10 cellular contexts compared by ENCODE assay signal in the genomic region with DNA sequence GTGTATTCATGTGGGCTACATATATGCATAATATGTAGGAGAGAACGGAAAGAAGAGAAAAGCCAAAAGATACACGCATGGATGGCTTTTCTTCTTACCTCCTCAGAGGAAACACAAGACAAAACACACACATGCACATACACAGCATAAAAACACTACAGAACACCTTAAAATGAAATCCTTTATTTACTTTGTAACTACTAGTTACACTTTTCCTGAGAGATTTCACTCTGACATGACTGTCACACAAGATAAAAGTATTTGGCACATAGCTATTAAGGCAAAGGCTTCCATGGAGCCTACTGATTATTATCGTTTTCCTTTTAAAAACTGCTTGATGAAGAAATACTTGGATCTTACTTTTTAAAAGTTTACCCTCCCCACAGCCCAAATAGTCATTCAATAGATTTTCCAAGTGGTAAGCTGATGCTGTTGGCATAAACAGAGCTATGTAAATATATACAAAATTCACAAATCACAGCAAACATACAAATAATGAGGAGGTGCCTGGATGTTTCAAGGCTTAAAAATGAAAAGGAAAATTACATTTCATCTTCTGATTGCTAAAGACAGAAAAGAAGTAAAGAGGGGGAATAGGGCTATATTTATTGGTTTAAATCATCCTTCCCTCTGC. TPM values are rescaled to one million over a fixed set of nuclear protein-coding genes. Genes with fewer than 3 reads are reported as not detected.
DNase-seq lines count a peak whose midpoint lies in the region; ATAC-seq and TF ChIP-seq lines count a peak whose summit lies in the region.
"Had no signal": no experiment of that assay in that cellular context is flagged by ENCODE, and none has a peak within 500 bp of the region (broad histone marks: within the 10 kb centered on the region; RNA-seq: fewer than 3 reads in every experiment).

No MANE protein-coding gene starts in this region.

- peaks cover 65% of the 10 kb centered on the region for H3K4me1 Mint-ChIP-seq in activated T-cell treated with anti-CD3 and anti-CD28 coated beads, Interleukin-2, amount 50 U/mL, for 4 hours (ENCODE audit: low read depth)
- peaks cover 90% of the 10 kb centered on the region for H3K4me1 Mint-ChIP-seq in brain

- H2BK120ac ChIP-seq in mesenchymal stem cell (ENCODE audit: low read depth, low read length), result no peak overlapping the region

- peak overlapping the region; percentile 89 for H3K27ac ChIP-seq in mesenchymal stem cell (ENCODE audit: low read length, poor library complexity, severe bottlenecking)
- peak overlapping the region; percentile 99 to 100 for H3K27ac ChIP-seq in testis

- H3K9ac ChIP-seq in mesenchymal stem cell (ENCODE audit: low read length), result peak overlapping the region; percentile 98

- no peak overlapping the region for H3K4ac ChIP-seq in mesenchymal stem cell (ENCODE audit: low read depth in 1 of 2, low read length in 2 of 2)

- H3K4me3 Mint-ChIP-seq in activated T-cell treated with anti-CD3 and anti-CD28 coated beads, Interleukin-2, amount 50 U/mL, for 4 hours, result peak overlapping the region; percentile 73
- peak overlapping the region; percentile 89 to 96 (median 92) for H3K4me3 Mint-ChIP-seq in brain

- H3K36me3 ChIP-seq in mesenchymal stem cell (ENCODE audit: control insufficient read depth in 1 of 2, insufficient read depth in 2 of 2, low read depth in 1 of 2, low read length in 2 of 2) (peaks cover 0 to 7% of the 10 kb centered on the region in 2 experiments), testis (ENCODE audit: low read depth, missing control alignments) (no peaks in the 10 kb centered on the region)

- no peak for DNase-seq in activated T-cell treated with anti-CD3 and anti-CD28 coated beads, Interleukin-2, amount 50 U/mL, for 4 hours
- DNase-seq in activated T-cell treated with anti-CD3 and anti-CD28 coated beads for 4 hours, result no peak
- no peak for DNase-seq in mesenchymal stem cell
- DNase-seq in testis, result no peak
- DNase-seq in H4 (ENCODE audit: low spot score), result no peak
- DNase-seq: activated CD4-positive, alpha-beta T cell treated with anti-CD3 and anti-CD28 coated beads for 1 hour; cortex of kidney had no signal

- TF ChIP-seq POLR2A in testis (IDR thresholded peaks at IDR 0.05), result no peak

- peak overlapping the region in 1 of 2 experiments; percentile 87 for H3K4me3 ChIP-seq in mesenchymal stem cell (ENCODE audit: insufficient read depth in 1 of 2, low read depth in 1 of 2, low read length in 2 of 2)
- H3K4me3 ChIP-seq in testis, result no peak overlapping the region

- no peak overlapping the region for H3K18ac ChIP-seq in mesenchymal stem cell (ENCODE audit: low read depth in 1 of 2, low read length in 2 of 2)

- 54% methylated on average over 2 of the region's 3 CpGs for WGBS in mesenchymal stem cell
- 43 to 59% methylated on average over 3 of the region's 3 CpGs for WGBS in testis, 2 donors

- no peak overlapping the region for H4K8ac ChIP-seq in mesenchymal stem cell (ENCODE audit: low read length)

- H3K27me3 ChIP-seq in mesenchymal stem cell (ENCODE audit: control insufficient read depth in 1 of 2, insufficient read depth in 1 of 2, low read length in 2 of 2) (no peaks in the 10 kb centered on the region), testis (no peaks in the 10 kb centered on the region)

- peaks cover 3% of the 10 kb centered on the region for H3K36me3 Mint-ChIP-seq in activated T-cell treated with anti-CD3 and anti-CD28 coated beads, Interleukin-2, amount 50 U/mL, for 4 hours (ENCODE audit: insufficient read depth)
- H3K36me3 Mint-ChIP-seq in brain, result peaks cover 34% of the 10 kb centered on the region

- H2AFZ ChIP-seq in mesenchymal stem cell (ENCODE audit: low read depth, low read length), result no peak overlapping the region

- H2BK12ac ChIP-seq in mesenchymal stem cell (ENCODE audit: low read length in 2 of 2), result no peak overlapping the region

- peak overlapping the region; percentile 98 to 99 (median 99) for H3K27ac Mint-ChIP-seq in brain

- H3K4me1 ChIP-seq in mesenchymal stem cell (ENCODE audit: control insufficient read depth, insufficient read depth, low read depth, low read length), result peaks cover 20% of the 10 kb centered on the region
- H3K4me1 ChIP-seq in testis, result peaks cover 69% of the 10 kb centered on the region

- H4K91ac ChIP-seq in mesenchymal stem cell (ENCODE audit: low read length), result no peak overlapping the region

- ATAC-seq in activated T-cell treated with anti-CD3 and anti-CD28 coated beads, Interleukin-2, amount 50 U/mL, for 4 hours, result no peak
- no peak for ATAC-seq in HG03439 (IDR thresholded peaks at IDR 0.05; ENCODE audit: unreplicated experiment)
- ATAC-seq in activated CD4-positive, CD25-positive, alpha-beta regulatory T cell treated with anti-CD3 and anti-CD28 coated beads, Interleukin-2, amount 50 U/mL, for 24 hours, result no peak

- no peak overlapping the region for H3K23ac ChIP-seq in mesenchymal stem cell (ENCODE audit: low read length in 2 of 2)

- peak overlapping the region; percentile 60 for H2BK5ac ChIP-seq in mesenchymal stem cell (ENCODE audit: low read depth, low read length, poor library complexity, severe bottlenecking)

- H3K9me3 ChIP-seq in mesenchymal stem cell (ENCODE audit: control insufficient read depth, low read length) (no peaks in the 10 kb centered on the region), testis (no peaks in the 10 kb centered on the region)

- peaks cover 51% of the 10 kb centered on the region for H3K27me3 Mint-ChIP-seq in activated T-cell treated with anti-CD3 and anti-CD28 coated beads, Interleukin-2, amount 50 U/mL, for 4 hours (ENCODE audit: low read depth)
- H3K27me3 Mint-ChIP-seq in brain, result peaks cover 33% of the 10 kb centered on the region

- intact Hi-C loops in testis (cut with DNase I; ENCODE audit: low total_unique reads), result loop anchor here (10.0 kb wide), 1 partner anchor 77 kb away; no protein-coding TSS in a partner anchor

- no peaks in the 10 kb centered on the region for H3K9me3 Mint-ChIP-seq in activated T-cell treated with anti-CD3 and anti-CD28 coated beads, Interleukin-2, amount 50 U/mL, for 4 hours
- no peaks in the 10 kb centered on the region for H3K9me3 Mint-ChIP-seq in brain

- peak overlapping the region; percentile 61 for H3K4me2 ChIP-seq in mesenchymal stem cell (ENCODE audit: low read length, poor library complexity, severe bottlenecking)

- TF ChIP-seq CTCF in brain (conservative IDR thresholded peaks at IDR 0.05) (no peak), testis (IDR thresholded peaks at IDR 0.05) (no peak)

- H2BK15ac ChIP-seq in mesenchymal stem cell (ENCODE audit: low read depth, poor library complexity, severe bottlenecking), result no peak overlapping the region

- H3K79me1 ChIP-seq in mesenchymal stem cell (replicated peaks; ENCODE audit: low read length, poor library complexity, severe bottlenecking), result no peaks in the 10 kb centered on the region

- H2AK5ac ChIP-seq in mesenchymal stem cell (ENCODE audit: low read length, severe bottlenecking), result peak overlapping the region; percentile 76

- no peak overlapping the region for H3K14ac ChIP-seq in mesenchymal stem cell (ENCODE audit: low read length in 2 of 2)

RNA-seq across cellular contexts. Expression of a gene that starts 8.6 kb away (rescaled TPM):
- total RNA-seq in activated T-cell treated with anti-CD3 and anti-CD28 coated beads, Interleukin-2, amount 50 U/mL, for 4 hours, result 10 to 100 TPM; 14.4 to 35.9 (median 25.1) TPM
- polyA plus RNA-seq in brain (ENCODE audit: insufficient read depth, low read depth, low replicate concordance) (28.2 TPM), testis (ENCODE audit: insufficient read depth, low read depth, low replicate concordance) (38.7 TPM)
- 62.5 TPM for polyA plus RNA-seq in mesenchymal stem cell (2013, experiment 1 of 2)
- 60.2 TPM for polyA plus RNA-seq in mesenchymal stem cell (2013, experiment 2 of 2)
- total RNA-seq in testis, result 10 to 100 TPM; 87.8 to 96.4 TPM
- 14.4 and 17.0 TPM in 2 replicates for total RNA-seq in H4 (2014; rRNA removed; shearing (Covaris generic))
